Comparison of ENCODE assay signal across 11 cellular contexts in the genomic region with DNA sequence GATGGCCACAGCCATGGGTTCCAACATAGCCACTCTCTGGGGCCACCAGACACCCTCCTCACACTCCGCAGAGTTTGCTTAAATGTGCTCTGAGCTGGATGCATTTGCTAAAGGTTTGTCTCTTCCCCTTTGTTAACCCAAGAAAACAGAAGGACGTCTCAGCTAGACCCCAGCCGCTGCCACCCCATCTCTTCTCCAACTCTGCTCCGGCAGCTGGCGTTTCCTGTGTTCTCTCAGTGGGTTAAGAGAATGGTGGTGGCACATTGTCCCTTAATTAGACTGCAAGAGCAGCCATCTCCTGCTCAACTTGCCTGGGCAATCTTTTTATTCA. TPM values are rescaled to one million over a fixed set of nuclear protein-coding genes. Genes with fewer than 3 reads are reported as not detected.
DNase-seq lines count a peak whose midpoint lies in the region; ATAC-seq and TF ChIP-seq lines count a peak whose summit lies in the region.
"Had no signal": no experiment of that assay in that cellular context is flagged by ENCODE, and none has a peak within 500 bp of the region (broad histone marks: within the 10 kb centered on the region; RNA-seq: fewer than 3 reads in every experiment).

No MANE protein-coding gene starts in this region.

- peak; percentile 0 for ATAC-seq in stimulated activated effector memory CD8-positive, alpha-beta T cell treated with anti-CD3 and anti-CD28 coated beads, Interleukin-12 subunit alpha, Interleukin-12 subunit beta, amount 100 ng/mL, for 72 hours
- no peak for ATAC-seq in GM18867 (IDR thresholded peaks at IDR 0.05; ENCODE audit: unreplicated experiment)
- ATAC-seq: HCT116 had no signal

- no peaks in the 10 kb centered on the region for H3K27me3 ChIP-seq in MM.1S (replicated peaks; ENCODE audit: insufficient read depth, low read length)

- no peaks in the 10 kb centered on the region for H3K9me3 Mint-ChIP-seq in activated CD4-positive, alpha-beta T cell treated with anti-CD3 and anti-CD28 coated beads, Interleukin-2, amount 10 ng/mL, durations not matched to agents 24 days and 14 days
- no peaks in the 10 kb centered on the region for H3K9me3 Mint-ChIP-seq in activated naive CD8-positive, alpha-beta T cell (ENCODE audit: low read depth)
- H3K9me3 Mint-ChIP-seq in stimulated activated effector memory CD8-positive, alpha-beta T cell treated with anti-CD3 and anti-CD28 coated beads, Interleukin-12 subunit alpha, Interleukin-12 subunit beta, amount 100 ng/mL, for 72 hours, result peaks cover 3% of the 10 kb centered on the region

- no peaks in the 10 kb centered on the region for H4K20me1 ChIP-seq in MM.1S (ENCODE audit: insufficient read depth, low read length)

- H3F3A ChIP-seq in MM.1S (ENCODE audit: insufficient read depth, low read length), result peaks cover 14% of the 10 kb centered on the region; the same call in 1 of the 2 replicates

- peak overlapping the region; percentile 100 for H3K27ac Mint-ChIP-seq in activated CD4-positive, alpha-beta T cell treated with anti-CD3 and anti-CD28 coated beads, Interleukin-2, amount 10 ng/mL, durations not matched to agents 24 days and 14 days
- peak overlapping the region; percentile 99 for H3K27ac Mint-ChIP-seq in activated naive CD8-positive, alpha-beta T cell
- peak overlapping the region; percentile 98 for H3K27ac Mint-ChIP-seq in stimulated activated effector memory CD8-positive, alpha-beta T cell treated with anti-CD3 and anti-CD28 coated beads, Interleukin-12 subunit alpha, Interleukin-12 subunit beta, amount 100 ng/mL, for 72 hours
- H3K27ac Mint-ChIP-seq: nephron had no signal

- peak overlapping the region; percentile 86 for H3K27ac ChIP-seq in MM.1S (ENCODE audit: low read length)

- no peaks in the 10 kb centered on the region for H3K9me3 ChIP-seq in MM.1S (replicated peaks; ENCODE audit: insufficient read depth, low read length)

- H3K27me3 Mint-ChIP-seq in activated CD4-positive, alpha-beta T cell treated with anti-CD3 and anti-CD28 coated beads, Interleukin-2, amount 10 ng/mL, durations not matched to agents 24 days and 14 days, result no peaks in the 10 kb centered on the region
- H3K27me3 Mint-ChIP-seq in activated naive CD8-positive, alpha-beta T cell, result no peaks in the 10 kb centered on the region

- peaks cover 59% of the 10 kb centered on the region for H3K4me1 Mint-ChIP-seq in activated CD4-positive, alpha-beta T cell treated with anti-CD3 and anti-CD28 coated beads, Interleukin-2, amount 10 ng/mL, durations not matched to agents 24 days and 14 days
- peaks cover 86% of the 10 kb centered on the region for H3K4me1 Mint-ChIP-seq in activated naive CD8-positive, alpha-beta T cell (ENCODE audit: low read depth)
- peaks cover 67% of the 10 kb centered on the region for H3K4me1 Mint-ChIP-seq in stimulated activated effector memory CD8-positive, alpha-beta T cell treated with anti-CD3 and anti-CD28 coated beads, Interleukin-12 subunit alpha, Interleukin-12 subunit beta, amount 100 ng/mL, for 72 hours

- no peak overlapping the region for H3K4me3 ChIP-seq in MM.1S (ENCODE audit: low read length)

- H3K4me1 ChIP-seq in MM.1S (ENCODE audit: low read length), result peaks cover 19% of the 10 kb centered on the region

- peak overlapping the region; percentile 62; the same call in 1 of the 2 replicates for H3K4me2 ChIP-seq in MM.1S (ENCODE audit: low read depth, low read length)

- H3K79me2 ChIP-seq in MM.1S (ENCODE audit: low read length), result no peaks in the 10 kb centered on the region

- H3K4me3 Mint-ChIP-seq in activated CD4-positive, alpha-beta T cell treated with anti-CD3 and anti-CD28 coated beads, Interleukin-2, amount 10 ng/mL, durations not matched to agents 24 days and 14 days, result peak overlapping the region; percentile 87
- peak overlapping the region; percentile 81 for H3K4me3 Mint-ChIP-seq in activated naive CD8-positive, alpha-beta T cell
- H3K4me3 Mint-ChIP-seq in stimulated activated effector memory CD8-positive, alpha-beta T cell treated with anti-CD3 and anti-CD28 coated beads, Interleukin-12 subunit alpha, Interleukin-12 subunit beta, amount 100 ng/mL, for 72 hours, result peak overlapping the region; percentile 76
- H3K4me3 Mint-ChIP-seq: nephron had no signal

- H3K9me2 ChIP-seq in MM.1S (replicated peaks; ENCODE audit: insufficient read depth, low read length), result no peaks in the 10 kb centered on the region

- no peak overlapping the region for H2AFZ ChIP-seq in MM.1S (ENCODE audit: low read length)

- DNase-seq in activated CD4-positive, alpha-beta T cell treated with anti-CD3 and anti-CD28 coated beads, Interleukin-2, amount 10 ng/mL, durations not matched to agents 24 days and 14 days, result peak; percentile 74
- no peak for DNase-seq in activated CD4-positive, alpha-beta T cell treated with anti-CD3 and anti-CD28 coated beads, Interleukin-2, amount 50 U/mL, for 48 hours
- DNase-seq in MM.1S, result no peak
- DNase-seq in stimulated activated effector memory CD8-positive, alpha-beta T cell treated with anti-CD3 and anti-CD28 coated beads, Interleukin-12 subunit alpha, Interleukin-12 subunit beta, amount 100 ng/mL, for 72 hours (ENCODE audit: low spot score in 2 of 2), result no peak
- DNase-seq in COR-L47 (lab: John Stamatoyannopoulos, UW), result no peak
- no peak for DNase-seq in NCI-H1105 (lab: John Stamatoyannopoulos, UW)
- DNase-seq: NCI-H1436 had no signal

- H3K36me3 Mint-ChIP-seq in activated CD4-positive, alpha-beta T cell treated with anti-CD3 and anti-CD28 coated beads, Interleukin-2, amount 10 ng/mL, durations not matched to agents 24 days and 14 days (ENCODE audit: low read depth), result no peaks in the 10 kb centered on the region
- H3K36me3 Mint-ChIP-seq in activated naive CD8-positive, alpha-beta T cell, result no peaks in the 10 kb centered on the region
- peaks cover 11% of the 10 kb centered on the region for H3K36me3 Mint-ChIP-seq in stimulated activated effector memory CD8-positive, alpha-beta T cell treated with anti-CD3 and anti-CD28 coated beads, Interleukin-12 subunit alpha, Interleukin-12 subunit beta, amount 100 ng/mL, for 72 hours

- TF ChIP-seq CTCF in MM.1S (IDR thresholded peaks at IDR 0.05; ENCODE audit: low read length), result no peak

- H3K36me3 ChIP-seq in MM.1S (replicated peaks; ENCODE audit: insufficient read depth, low read length), result no peaks in the 10 kb centered on the region

- intact Hi-C loops in activated CD4-positive, alpha-beta T cell treated with anti-CD3 and anti-CD28 coated beads, Interleukin-2, amount 10 ng/mL, durations not matched to agents 24 days and 14 days (cut with micrococcal nuclease), result no loop called here

- H3K9ac ChIP-seq in MM.1S (ENCODE audit: low read length), result no peak overlapping the region

RNA-seq across cellular contexts. Expression of a gene that starts 43.7 kb away (rescaled TPM):
- not detected in 2 replicates for total RNA-seq in activated CD4-positive, alpha-beta T cell treated with anti-CD3 and anti-CD28 coated beads, Interleukin-2, amount 10 ng/mL, durations not matched to agents 24 days and 14 days
